9 cellular contexts compared by ENCODE assay signal in genomic region chr2:191501390-191502168, GRCh38.
DNase-seq lines count a peak whose midpoint lies in the region; ATAC-seq and TF ChIP-seq lines count a peak whose summit lies in the region.
"Had no signal": no experiment of that assay in that cellular context is flagged by ENCODE, and none has a peak within 500 bp of the region (broad histone marks: within the 10 kb centered on the region; RNA-seq: fewer than 3 reads in every experiment).

No MANE protein-coding gene starts in this region.

- H3K4me1 ChIP-seq in GM23338 (ENCODE audit: insufficient read depth) (peaks cover 26% of the 10 kb centered on the region), skeletal muscle satellite cell (ENCODE audit: control insufficient read depth, insufficient read depth, low read length) (peaks cover 4% of the 10 kb centered on the region)

- no peaks in the 10 kb centered on the region for H3K9me3 ChIP-seq in skeletal muscle satellite cell (replicated peaks; ENCODE audit: low read length)

- no peak for ATAC-seq in GM23338
- ATAC-seq in GM19395 (IDR thresholded peaks at IDR 0.05; ENCODE audit: unreplicated experiment), result no peak

- TF ChIP-seq CTCF in GM23338 (conservative IDR thresholded peaks at IDR 0.05; ENCODE audit: low read depth in 2 of 2) (peak in 1 of 2 experiments; percentile 26; a peak in 1 of 4 replicates), RWPE1 (conservative IDR thresholded peaks at IDR 0.05; ENCODE audit: low read depth) (peak; percentile 66), glutamatergic neuron (IDR thresholded peaks at IDR 0.05; ENCODE audit: partially characterized antibody, unreplicated experiment) (peak; percentile 24)

- no peak overlapping the region; the same call in 1 of the 2 replicates for H2AFZ ChIP-seq in GM23338

- H3K27ac Mint-ChIP-seq in GM23338, result no peak overlapping the region; the same call in 1 of the 2 replicates
- H3K27ac Mint-ChIP-seq in glutamatergic neuron (ENCODE audit: unreplicated experiment), result no peak overlapping the region

- CTCF ChIA-PET in RWPE1 (lab: Yijun Ruan, JAX), result interaction anchor here (0.5 to 1.3 kb wide), 30 partner anchors 13 to 1617 kb away, joined by 3 to 18 read pairs (median 4); no protein-coding TSS in a partner anchor

- POLR2A ChIA-PET in RWPE1 (lab: Yijun Ruan, JAX; ENCODE audit: low non-redundant PET), result no interaction called here

- no peaks in the 10 kb centered on the region for H3K36me3 ChIP-seq in GM23338 (ENCODE audit: insufficient read depth)
- H3K36me3 ChIP-seq in skeletal muscle satellite cell (ENCODE audit: insufficient read depth, low read length), result no peaks in the 10 kb centered on the region

- no peaks in the 10 kb centered on the region; the same call in 1 of the 2 replicates for H3K9me2 ChIP-seq in GM23338 (ENCODE audit: insufficient read depth)

- H3F3A ChIP-seq in GM23338 (replicated peaks; ENCODE audit: low read depth), result no peaks in the 10 kb centered on the region

- peak overlapping the region; percentile 14 for H3K9ac ChIP-seq in skeletal muscle satellite cell (ENCODE audit: low read depth, low read length)

- H3K4me2 ChIP-seq in GM23338 (0 out of 2 replicates have a peak overlapping the region, but pooled peaks have one; percentile 12), skeletal muscle satellite cell (ENCODE audit: low read length) (no peak overlapping the region)

- H4K20me1 ChIP-seq in GM23338 (replicated peaks; ENCODE audit: insufficient read depth), result no peaks in the 10 kb centered on the region

- H3K9me3 Mint-ChIP-seq in GM23338 (peaks cover 30% of the 10 kb centered on the region), glutamatergic neuron (ENCODE audit: unreplicated experiment) (peaks cover 6% of the 10 kb centered on the region)

- no peaks in the 10 kb centered on the region for H3K27me3 ChIP-seq in GM23338 (ENCODE audit: insufficient read depth)
- H3K27me3 ChIP-seq in skeletal muscle satellite cell (ENCODE audit: control insufficient read depth, insufficient read depth, low read length), result no peaks in the 10 kb centered on the region

- H3K27ac ChIP-seq in GM23338 (ENCODE audit: low read depth), result no peak overlapping the region
- no peak overlapping the region for H3K27ac ChIP-seq in RWPE1
- no peak overlapping the region for H3K27ac ChIP-seq in substantia nigra (ENCODE audit: low read depth, low read length, poor library complexity, severe bottlenecking)

- DNase-seq in GM23338 (ENCODE audit: low spot score), result no peak
- DNase-seq in RWPE1 (ENCODE audit: low spot score), result peak; percentile 50
- no peak for DNase-seq in glutamatergic neuron
- DNase-seq in cortex of kidney (lab: John Stamatoyannopoulos, UW), result no peak
- no peak for DNase-seq in cerebellum (ENCODE audit: low spot score)
- DNase-seq in substantia nigra (lab: John Stamatoyannopoulos, UW), result no peak
- DNase-seq: effector memory CD4-positive, alpha-beta T cell had no signal

- H3K27me3 Mint-ChIP-seq in GM23338 (ENCODE audit: insufficient read depth, low read depth, poor library complexity) (peaks cover 8% of the 10 kb centered on the region), glutamatergic neuron (ENCODE audit: unreplicated experiment) (peaks cover 2% of the 10 kb centered on the region)

- no peak overlapping the region for H3K4me3 ChIP-seq in GM23338
- no peak overlapping the region for H3K4me3 ChIP-seq in skeletal muscle satellite cell (ENCODE audit: low read length)

- H3K4me3 Mint-ChIP-seq in GM23338 (no peak overlapping the region), glutamatergic neuron (ENCODE audit: unreplicated experiment) (no peak overlapping the region)

- no peaks in the 10 kb centered on the region for H3K79me2 ChIP-seq in GM23338 (replicated peaks; ENCODE audit: insufficient read depth)

- peaks cover 25% of the 10 kb centered on the region; the same call in 2 of the 3 replicates for H3K36me3 Mint-ChIP-seq in GM23338 (ENCODE audit: low read depth)
- peaks cover 4% of the 10 kb centered on the region for H3K36me3 Mint-ChIP-seq in glutamatergic neuron (ENCODE audit: unreplicated experiment)

- H3K4me1 Mint-ChIP-seq in GM23338 (peaks cover 35% of the 10 kb centered on the region), glutamatergic neuron (ENCODE audit: low read depth, unreplicated experiment) (peaks cover 10% of the 10 kb centered on the region)

TF ChIP-seq in GM23338, 12 proteins besides CTCF, POLR2A, EP300 and RAD21:
- TF ChIP-seq EZH2phosphoT487 (IDR thresholded peaks at IDR 0.05; ENCODE audit: unreplicated experiment), result no peak
- no peak for TF ChIP-seq POLR2AphosphoS5 (IDR thresholded peaks at IDR 0.05; ENCODE audit: low read depth)
TF ChIP-seq in GM23338: peak in this region for 0.
